Comparison of ENCODE assay signal across 8 cellular contexts in genomic region chr12:57782608-57783465, GRCh38. TPM values are rescaled to one million over a fixed set of nuclear protein-coding genes. Genes with fewer than 3 reads are reported as not detected.
DNase-seq lines count a peak whose midpoint lies in the region; ATAC-seq and TF ChIP-seq lines count a peak whose summit lies in the region.

TSS of gene TSFM (plus strand) at chr12:57782787. CDS start at chr12:57782802, 15 bp downstream.

- intact Hi-C loops in right lobe of liver (cut with DNase I), result no loop called here

- H3K27me3 ChIP-seq in right lobe of liver, result no peaks in the 10 kb centered on the region

- DNase-seq in CD1c-positive myeloid dendritic cell (ENCODE audit: extremely low spot score) (peak; percentile 98), NCI-H69 (lab: John Stamatoyannopoulos, UW) (peak; percentile 98), dermis blood vessel endothelial cell (peak; percentile 98), right lobe of liver (peak; percentile 96)
- peak; percentile 94 to 97 for DNase-seq in activated CD4-positive, alpha-beta T cell treated with anti-CD3 and anti-CD28 coated beads, Interleukin-2, amount 50 U/mL, for 24 hours (ENCODE audit: low read depth in 1 of 2, low spot score in 1 of 2)
- DNase-seq in stimulated activated CD4-positive, alpha-beta T cell treated with anti-CD3 and anti-CD28 coated beads, Interleukin-4, amount 100 ng/mL, for 4 hours, result peak; percentile 93 to 98

- H3K36me3 ChIP-seq in right lobe of liver, result peaks cover 0 to 27% (median 10%) of the 10 kb centered on the region in 4 donors

- 1% methylated on average over 24 of the region's 45 CpGs for WGBS in right lobe of liver (ENCODE audit: insufficient coverage, low coverage, low lambda C conversion rate, missing lambda C conversion rate)

- ATAC-seq in GM19351 (IDR thresholded peaks at IDR 0.05; ENCODE audit: unreplicated experiment) (peak; percentile 93), HG03521 (IDR thresholded peaks at IDR 0.05; ENCODE audit: unreplicated experiment) (peak; percentile 82), right lobe of liver (peak; percentile 97 to 100 (median 99))

- H3K4me1 ChIP-seq in right lobe of liver, result peaks cover 0 to 17% (median 0%) of the 10 kb centered on the region in 4 donors

- TF ChIP-seq CTCF in right lobe of liver (IDR thresholded peaks at IDR 0.05), result peak; percentile 95 to 99 (median 96)

- peak; percentile 54 for TF ChIP-seq POLR2A in right lobe of liver (IDR thresholded peaks at IDR 0.05)

- H3K27ac ChIP-seq in right lobe of liver, result peak within 1 kb of the TSS; percentile 14 to 60 (median 41)

- H3K4me3 ChIP-seq in right lobe of liver, result peak within 1 kb of the TSS; percentile 94 to 97 (median 95)

- H3K9me3 ChIP-seq in right lobe of liver, result no peaks in the 10 kb centered on the region

RNA-seq across cellular contexts. Expression of gene TSFM, which starts in this region (rescaled TPM):
- total RNA-seq in dermis blood vessel endothelial cell (23.0 and 27.5 TPM in 2 replicates), right lobe of liver (10 to 100 TPM; 25.6 to 40.2 (median 30.9) TPM)

Comparison
In these comparisons a context has a peak if more than half of its experiments do, and no peak if none do; other contexts are left out.
1. Peak in every context shown above with its lines: DNase-seq, ATAC-seq, H3K4me3 ChIP-seq and H3K27ac ChIP-seq.